ENCODE assay signal across 13 cellular contexts in genomic region chr9:36093384-36093783, GRCh38. TPM values are rescaled to one million over a fixed set of nuclear protein-coding genes. Genes with fewer than 3 reads are reported as not detected.
DNase-seq lines count a peak whose midpoint lies in the region; ATAC-seq and TF ChIP-seq lines count a peak whose summit lies in the region.
"Had no signal": no experiment of that assay in that cellular context is flagged by ENCODE, and none has a peak within 500 bp of the region (broad histone marks: within the 10 kb centered on the region; RNA-seq: fewer than 3 reads in every experiment).

No MANE protein-coding gene starts in this region.

- H3K27me3 ChIP-seq in HUES48 (ENCODE audit: control insufficient read depth, insufficient read depth, low read length) (no peaks in the 10 kb centered on the region), esophagus squamous epithelium (no peaks in the 10 kb centered on the region)

- peaks cover 2% of the 10 kb centered on the region for H3K27me3 Mint-ChIP-seq in nephron progenitor cell (ENCODE audit: low read depth, poor library complexity)
- H3K27me3 Mint-ChIP-seq: effector memory CD8-positive, alpha-beta T cell had no signal

- DNase-seq in NB4 (ENCODE audit: low read depth) (peak; percentile 2), foreskin fibroblast (peak; percentile 22 to 60), nephron progenitor cell (no peak), ureter (ENCODE audit: low spot score) (no peak), esophagus squamous epithelium (lab: John Stamatoyannopoulos, UW) (no peak), activated T-cell treated with anti-CD3 and anti-CD28 coated beads for 4 hours (no peak)
- DNase-seq: effector memory CD8-positive, alpha-beta T cell; NCI-H146; PC-3; SHP77 had no signal

- H3K9me3 Mint-ChIP-seq in nephron progenitor cell, result peaks cover 4% of the 10 kb centered on the region
- H3K9me3 Mint-ChIP-seq: effector memory CD8-positive, alpha-beta T cell had no signal

- TF ChIP-seq CTCF in NB4 (IDR thresholded peaks at IDR 0.05; ENCODE audit: low read depth, low read length), result no peak
- no peak for TF ChIP-seq CTCF in foreskin fibroblast (IDR thresholded peaks at IDR 0.05; ENCODE audit: low read depth, low read length)
- no peak for TF ChIP-seq CTCF in nephron progenitor cell (IDR thresholded peaks at IDR 0.05)
- no peak for TF ChIP-seq CTCF in esophagus squamous epithelium (IDR thresholded peaks at IDR 0.05)

- H3K9me3 ChIP-seq in HUES48 (ENCODE audit: control insufficient read depth, insufficient read depth, low read length), result no peaks in the 10 kb centered on the region
- no peaks in the 10 kb centered on the region for H3K9me3 ChIP-seq in esophagus squamous epithelium

- H3K9ac ChIP-seq in HUES48 (ENCODE audit: low read depth, low read length), result no peak overlapping the region

- TF ChIP-seq POLR2A in NB4 (IDR thresholded peaks at IDR 0.05; ENCODE audit: extremely low read depth, insufficient read length), result no peak
- no peak for TF ChIP-seq POLR2A in esophagus squamous epithelium (IDR thresholded peaks at IDR 0.05)

- 85 to 87% methylated on average over 2 of the region's 2 CpGs for WGBS in esophagus squamous epithelium, 2 donors

- peak overlapping the region; percentile 14 for H3K27ac Mint-ChIP-seq in nephron progenitor cell

- H3K36me3 Mint-ChIP-seq in nephron progenitor cell (ENCODE audit: low read depth), result peaks cover 33% of the 10 kb centered on the region

- H3K4me1 ChIP-seq in HUES48 (ENCODE audit: control insufficient read depth, insufficient read depth, low read length) (peaks cover 34% of the 10 kb centered on the region), esophagus squamous epithelium (peaks cover 0 to 4% (median 0%) of the 10 kb centered on the region in 3 donors)

- no peak for ATAC-seq in HG03135 (IDR thresholded peaks at IDR 0.05; ENCODE audit: unreplicated experiment)
- ATAC-seq: PC-3 had no signal

- H3K4me3 ChIP-seq in HUES48 (ENCODE audit: low read depth, low read length), result peak overlapping the region; percentile 11; the same call in 1 of the 2 replicates
- no peak overlapping the region for H3K4me3 ChIP-seq in NB4 (ENCODE audit: low read depth, low read length)
- no peak overlapping the region for H3K4me3 ChIP-seq in foreskin fibroblast (ENCODE audit: low read depth in 1 of 2, low read length in 2 of 2)
- H3K4me3 ChIP-seq in esophagus squamous epithelium, result no peak overlapping the region

- H3K27ac ChIP-seq in HUES48 (ENCODE audit: low read depth, low read length), result peak overlapping the region; percentile 68
- no peak overlapping the region for H3K27ac ChIP-seq in esophagus squamous epithelium
- H3K27ac ChIP-seq: VCaP had no signal

- H3K4me1 Mint-ChIP-seq in nephron progenitor cell, result peaks cover 39% of the 10 kb centered on the region

- intact Hi-C loops in esophagus squamous epithelium (cut with DNase I), result no loop called here

- H3K4me3 Mint-ChIP-seq in nephron progenitor cell, result no peak overlapping the region

- no peaks in the 10 kb centered on the region for H3K36me3 ChIP-seq in HUES48 (ENCODE audit: control insufficient read depth, insufficient read depth, low read length)
- H3K36me3 ChIP-seq in esophagus squamous epithelium, result no peaks in the 10 kb centered on the region

RNA-seq across cellular contexts. Expression of gene GLIPR2, which starts 43.1 kb away (rescaled TPM):
- total RNA-seq in ureter (16.3 TPM), esophagus squamous epithelium (10 to 100 TPM in 1 of 4 donors, 1 to 10 TPM in 2, under 1 TPM in 1; 0.61 to 13.4 (median 6.0) TPM)

RNA-seq across cellular contexts. Expression of gene RECK, which starts 56.7 kb away (rescaled TPM):
- total RNA-seq in ureter (10.3 TPM), esophagus squamous epithelium (10 to 100 TPM in 1 of 4 donors, 1 to 10 TPM in 1, under 1 TPM in 2; 0.23 to 16.2 (median 1.9) TPM)

Comparison
In these comparisons a context has a peak if more than half of its experiments do, and no peak if none do; other contexts are left out.
1. DNase-seq: peak in NB4 (single experiment) and foreskin fibroblast (2 of 2); none in nephron progenitor cell (single experiment), ureter (single experiment), esophagus squamous epithelium (single experiment) and activated T-cell treated with anti-CD3 and anti-CD28 coated beads for 4 hours (single experiment).